ENCODE assay signal across 8 cellular contexts in the genomic region with DNA sequence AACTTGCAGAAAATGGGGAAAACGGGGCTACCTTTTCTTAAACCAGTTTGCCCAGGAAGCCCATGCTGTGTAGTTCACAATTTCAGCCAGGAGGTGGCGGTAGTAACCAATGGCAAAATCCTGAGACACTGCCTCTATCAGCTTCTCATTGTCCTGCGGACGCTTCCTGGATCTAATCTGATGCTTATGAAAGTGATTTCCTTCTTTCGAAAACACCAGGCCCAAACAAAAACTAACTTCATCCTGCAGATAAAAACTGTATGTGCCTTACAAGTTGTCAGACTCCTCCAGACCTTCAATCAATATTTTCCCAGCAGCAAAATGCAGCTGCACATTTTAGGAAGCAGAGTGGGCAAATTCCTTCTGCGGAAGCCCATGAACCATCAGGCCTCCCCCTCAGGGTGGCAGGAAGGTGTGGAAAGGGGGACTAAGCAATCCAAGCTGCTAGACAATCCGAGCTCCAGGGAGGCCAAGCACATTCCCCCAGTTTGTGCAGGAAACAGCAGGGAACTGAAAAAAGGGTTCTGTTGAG.
DNase-seq lines count a peak whose midpoint lies in the region; ATAC-seq and TF ChIP-seq lines count a peak whose summit lies in the region.

No MANE protein-coding gene starts in this region.

- H3K36me3 Mint-ChIP-seq in activated CD4-positive, alpha-beta T cell treated with anti-CD3 and anti-CD28 coated beads, Interleukin-2, amount 10 ng/mL, durations not matched to agents 7 days and 5 days (ENCODE audit: low read depth): no peaks in the 10 kb centered on the region

- H3K36me3 ChIP-seq in lung (ENCODE audit: control insufficient read depth in 2 of 2, insufficient read depth in 2 of 2, low read length in 2 of 2): no peaks in the 10 kb centered on the region

- POLR2A ChIA-PET in activated CD4-positive, alpha-beta T cell treated with anti-CD3 and anti-CD28 coated beads, Interleukin-2, amount 10 ng/mL, durations not matched to agents 7 days and 5 days (lab: Charles Lee): no interaction called here

- H3K4me1 Mint-ChIP-seq in activated CD4-positive, alpha-beta T cell treated with anti-CD3 and anti-CD28 coated beads, Interleukin-2, amount 10 ng/mL, durations not matched to agents 7 days and 5 days: peaks cover 44% of the 10 kb centered on the region

- peak; percentile 63 for ATAC-seq in HG02885 (IDR thresholded peaks at IDR 0.05; ENCODE audit: poor library complexity, unreplicated experiment)
- ATAC-seq in lung (ENCODE audit: insufficient read depth, low FRiP score): peak; percentile 92
- no peak for ATAC-seq in GM18502 (IDR thresholded peaks at IDR 0.05; ENCODE audit: poor library complexity, unreplicated experiment)

- H3K27me3 ChIP-seq in lung (ENCODE audit: control insufficient read depth, insufficient read depth): no peaks in the 10 kb centered on the region

- 7 to 15% methylated on average over 7 of the region's 7 CpGs for WGBS in lung, 2 donors

- peaks cover 4% of the 10 kb centered on the region for H3K9me3 Mint-ChIP-seq in activated CD4-positive, alpha-beta T cell treated with anti-CD3 and anti-CD28 coated beads, Interleukin-2, amount 10 ng/mL, durations not matched to agents 7 days and 5 days

- peak overlapping the region in 1 of 2 donors; percentile 8 for H3K27ac ChIP-seq in lung (ENCODE audit: low read depth in 1 of 2, low read length in 1 of 2)

- H3K4me3 Mint-ChIP-seq in activated CD4-positive, alpha-beta T cell treated with anti-CD3 and anti-CD28 coated beads, Interleukin-2, amount 10 ng/mL, durations not matched to agents 7 days and 5 days: no peak overlapping the region

- H3K27me3 Mint-ChIP-seq in activated CD4-positive, alpha-beta T cell treated with anti-CD3 and anti-CD28 coated beads, Interleukin-2, amount 10 ng/mL, durations not matched to agents 7 days and 5 days: no peaks in the 10 kb centered on the region

- DNase-seq in DMS53 treated with DMSO at 0.1 percent for 48 hours (lab: John Stamatoyannopoulos, UW; ENCODE audit: unreplicated experiment): peak; percentile 65
- DNase-seq in NCI-H526 treated with DMSO at 0.1 percent for 48 hours (lab: John Stamatoyannopoulos, UW): peak; percentile 58
- peak; percentile 87 for DNase-seq in activated CD4-positive, alpha-beta T cell treated with anti-CD3 and anti-CD28 coated beads, Interleukin-2, amount 10 ng/mL, durations not matched to agents 7 days and 5 days
- DNase-seq in dermis blood vessel endothelial cell: peak; percentile 92
- peak; percentile 80 for DNase-seq in lung (ENCODE audit: low spot score)
- peak; percentile 66 for DNase-seq in stimulated activated CD8-positive, alpha-beta memory T cell treated with anti-CD3 and anti-CD28 coated beads, Interleukin-12 subunit alpha, Interleukin-12 subunit beta, amount 100 ng/mL, for 1 hour (ENCODE audit: low read depth)

- peak; percentile 97 for TF ChIP-seq CTCF in lung (IDR thresholded peaks at IDR 0.05; ENCODE audit: control extremely low read depth, extremely low read depth)

- H3K27ac Mint-ChIP-seq in activated CD4-positive, alpha-beta T cell treated with anti-CD3 and anti-CD28 coated beads, Interleukin-2, amount 10 ng/mL, durations not matched to agents 7 days and 5 days: peak overlapping the region; percentile 91

- H3K4me3 ChIP-seq in lung: no peak overlapping the region

- no peaks in the 10 kb centered on the region for H3K9me3 ChIP-seq in lung (ENCODE audit: control insufficient read depth in 2 of 2, insufficient read depth in 1 of 2, low read length in 1 of 2)

- CTCF ChIA-PET in activated CD4-positive, alpha-beta T cell treated with anti-CD3 and anti-CD28 coated beads, Interleukin-2, amount 10 ng/mL, durations not matched to agents 7 days and 5 days (lab: Charles Lee): interaction anchor here (0.6 to 2.6 kb wide), 14 partner anchors 9 to 574 kb away, joined by 3 to 11 read pairs (median 4); no protein-coding TSS in a partner anchor

- H3K4me1 ChIP-seq in lung (ENCODE audit: control insufficient read depth in 2 of 2, insufficient read depth in 2 of 2, low read length in 2 of 2): peaks cover 0 to 3% of the 10 kb centered on the region in 2 donors
